ENCODE assay signal across 18 cellular contexts in the genomic region with DNA sequence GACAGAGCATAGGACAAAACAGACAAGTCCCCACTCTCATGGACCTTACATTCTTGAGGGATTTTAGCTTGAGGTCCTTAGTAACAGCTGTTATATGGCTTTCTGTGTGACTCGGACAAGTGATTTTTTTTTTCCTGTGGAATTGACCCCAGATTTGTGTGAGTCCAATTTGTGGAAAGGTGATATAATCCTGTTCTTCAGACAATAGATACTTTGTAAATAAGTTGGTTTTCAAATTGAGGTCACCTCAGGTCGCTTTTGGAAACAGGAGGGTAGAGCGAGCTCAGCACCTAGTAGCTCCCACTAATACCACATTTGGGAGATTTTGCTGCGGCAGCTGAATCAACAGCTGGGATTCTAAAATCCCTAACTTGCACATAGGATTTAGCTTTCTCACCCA.
"Had no signal": no experiment of that assay in that cellular context is flagged by ENCODE, and none has a peak within 500 bp of the region (broad histone marks: within the 10 kb centered on the region; RNA-seq: fewer than 3 reads in every experiment).

No MANE protein-coding gene starts in this region.

- H3K4me3 ChIP-seq: MG63 had no signal

- H3K27me3 ChIP-seq: MG63 had no signal

- H3K36me3 ChIP-seq: MG63 had no signal

- DNase-seq: IMR-90, Karpas-422, KG1, MG63, NCI-H1092 treated with DMSO at 0.1 percent for 48 hours, NCI-H1436, NCI-H187, NCI-H2029, NCI-H2081 treated with DMSO at 0.1 percent for 48 hours, NCI-H2171, NCI-H345, NCI-H446 treated with DMSO at 0.1 percent for 48 hours, NCI-H510A treated with DMSO at 0.1 percent for 48 hours, PC-3, SHP77, T-helper 1 cell, T-helper 17 cell had no signal

- H3K27ac ChIP-seq: RWPE1 had no signal

- H3K9me3 ChIP-seq: MG63 had no signal
